ENCODE assay signal across 9 cellular contexts in the genomic region with DNA sequence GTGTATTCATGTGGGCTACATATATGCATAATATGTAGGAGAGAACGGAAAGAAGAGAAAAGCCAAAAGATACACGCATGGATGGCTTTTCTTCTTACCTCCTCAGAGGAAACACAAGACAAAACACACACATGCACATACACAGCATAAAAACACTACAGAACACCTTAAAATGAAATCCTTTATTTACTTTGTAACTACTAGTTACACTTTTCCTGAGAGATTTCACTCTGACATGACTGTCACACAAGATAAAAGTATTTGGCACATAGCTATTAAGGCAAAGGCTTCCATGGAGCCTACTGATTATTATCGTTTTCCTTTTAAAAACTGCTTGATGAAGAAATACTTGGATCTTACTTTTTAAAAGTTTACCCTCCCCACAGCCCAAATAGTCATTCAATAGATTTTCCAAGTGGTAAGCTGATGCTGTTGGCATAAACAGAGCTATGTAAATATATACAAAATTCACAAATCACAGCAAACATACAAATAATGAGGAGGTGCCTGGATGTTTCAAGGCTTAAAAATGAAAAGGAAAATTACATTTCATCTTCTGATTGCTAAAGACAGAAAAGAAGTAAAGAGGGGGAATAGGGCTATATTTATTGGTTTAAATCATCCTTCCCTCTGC. TPM values are rescaled to one million over a fixed set of nuclear protein-coding genes. Genes with fewer than 3 reads are reported as not detected.
DNase-seq lines count a peak whose midpoint lies in the region; ATAC-seq and TF ChIP-seq lines count a peak whose summit lies in the region.
"Had no signal": no experiment of that assay in that cellular context is flagged by ENCODE, and none has a peak within 500 bp of the region (broad histone marks: within the 10 kb centered on the region; RNA-seq: fewer than 3 reads in every experiment).

No MANE protein-coding gene starts in this region.

- no peaks in the 10 kb centered on the region for H3K36me3 ChIP-seq in breast epithelium
- H3K36me3 ChIP-seq in tibial artery: no peaks in the 10 kb centered on the region
- H3K36me3 ChIP-seq in H7 (replicated peaks; ENCODE audit: control insufficient read depth, insufficient read depth, low read length): no peaks in the 10 kb centered on the region

- H3K27me3 Mint-ChIP-seq in MCF 10A (ENCODE audit: insufficient read depth, unreplicated experiment): no peaks in the 10 kb centered on the region
- no peaks in the 10 kb centered on the region for H3K27me3 Mint-ChIP-seq in chondrocyte (ENCODE audit: low read depth)
- H3K27me3 Mint-ChIP-seq in mesothelial cell of epicardium (ENCODE audit: low read depth): no peaks in the 10 kb centered on the region

- H3K4me3 ChIP-seq in breast epithelium (peak overlapping the region; percentile 23 to 79 (median 58)), tibial artery (peak overlapping the region; percentile 71 to 73), H7 (ENCODE audit: insufficient read depth, low read depth, low read length) (no peak overlapping the region)

- H3K9me3 ChIP-seq in breast epithelium (no peaks in the 10 kb centered on the region), tibial artery (no peaks in the 10 kb centered on the region)

- H3K4me1 ChIP-seq in breast epithelium (no peaks in the 10 kb centered on the region), tibial artery (peaks cover 0 to 66% (median 12%) of the 10 kb centered on the region in 4 donors)

- H3K4me1 Mint-ChIP-seq in MCF 10A (ENCODE audit: insufficient read depth, unreplicated experiment) (peaks cover 37% of the 10 kb centered on the region), chondrocyte (ENCODE audit: low read depth) (peaks cover 91% of the 10 kb centered on the region), mesothelial cell of epicardium (peaks cover 90% of the 10 kb centered on the region)

- H3K27ac Mint-ChIP-seq in MCF 10A (ENCODE audit: low read depth, unreplicated experiment): no peak overlapping the region
- H3K27ac Mint-ChIP-seq in chondrocyte (ENCODE audit: unreplicated experiment): peak overlapping the region; percentile 93
- peak overlapping the region; percentile 96 for H3K27ac Mint-ChIP-seq in mesothelial cell of epicardium

- H3K27me3 ChIP-seq in breast epithelium (peaks cover 0 to 44% of the 10 kb centered on the region in 2 donors), tibial artery (no peaks in the 10 kb centered on the region), H7 (ENCODE audit: control insufficient read depth, insufficient read depth, low read length) (peaks cover 66% of the 10 kb centered on the region)

- H3K9me3 Mint-ChIP-seq in MCF 10A (ENCODE audit: unreplicated experiment): no peaks in the 10 kb centered on the region
- no peaks in the 10 kb centered on the region for H3K9me3 Mint-ChIP-seq in chondrocyte (ENCODE audit: low read depth)
- H3K9me3 Mint-ChIP-seq in mesothelial cell of epicardium: no peaks in the 10 kb centered on the region

- ATAC-seq in HG03039 (IDR thresholded peaks at IDR 0.05; ENCODE audit: unreplicated experiment) (no peak), GM19035 (IDR thresholded peaks at IDR 0.05; ENCODE audit: unreplicated experiment) (no peak)

- BruUV-seq in MCF 10A (replicated peaks; lab: Mats Ljungman, UMichigan): no TSS peak

- CTCF ChIA-PET in MCF 10A (lab: Yijun Ruan, JAX): no interaction called here

- POLR2A ChIA-PET in MCF 10A (lab: Yijun Ruan, JAX): interaction anchor here (1.2 kb wide), 1 partner anchor 114 kb away, joined by 3 read pairs; no protein-coding TSS in a partner anchor

- no peak overlapping the region for H3K4me3 Mint-ChIP-seq in MCF 10A (ENCODE audit: unreplicated experiment)
- H3K4me3 Mint-ChIP-seq in chondrocyte (ENCODE audit: unreplicated experiment): peak overlapping the region; percentile 64
- H3K4me3 Mint-ChIP-seq in mesothelial cell of epicardium: peak overlapping the region; percentile 54

- no peak for TF ChIP-seq POLR2A in breast epithelium (IDR thresholded peaks at IDR 0.05)

- peaks cover 21% of the 10 kb centered on the region for H3K36me3 Mint-ChIP-seq in MCF 10A (ENCODE audit: insufficient read depth, unreplicated experiment)
- H3K36me3 Mint-ChIP-seq in chondrocyte (ENCODE audit: low read depth): peaks cover 5% of the 10 kb centered on the region
- no peaks in the 10 kb centered on the region for H3K36me3 Mint-ChIP-seq in mesothelial cell of epicardium

- intact Hi-C loops in breast epithelium (cut with DNase I; ENCODE audit: low total_unique reads) (no loop called here), MCF 10A (cut with micrococcal nuclease) (loop anchor here (10.0 kb wide), 2 partner anchors 323 to 827 kb away; no protein-coding TSS in a partner anchor), tibial artery (cut with DNase I; ENCODE audit: low total_unique reads) (no loop called here)

- peak overlapping the region; percentile 11 to 98 for H3K27ac ChIP-seq in breast epithelium
- H3K27ac ChIP-seq in tibial artery: peak overlapping the region; percentile 97 to 99

- no peak for TF ChIP-seq CTCF in breast epithelium (IDR thresholded peaks at IDR 0.05)
- TF ChIP-seq CTCF in MCF 10A (IDR thresholded peaks at IDR 0.05; ENCODE audit: unreplicated experiment): no peak
- TF ChIP-seq CTCF in chondrocyte (IDR thresholded peaks at IDR 0.05): no peak
- TF ChIP-seq CTCF in mesothelial cell of epicardium (IDR thresholded peaks at IDR 0.05; ENCODE audit: unreplicated experiment): no peak
- TF ChIP-seq CTCF in tibial artery (IDR thresholded peaks at IDR 0.05): no peak

- no peak for DNase-seq in breast epithelium (ENCODE audit: low spot score in 2 of 2)
- DNase-seq in MCF 10A (ENCODE audit: unreplicated experiment): no peak
- DNase-seq in chondrocyte (ENCODE audit: low spot score): no peak
- no peak for DNase-seq in mesothelial cell of epicardium (ENCODE audit: low spot score in 2 of 2, unreplicated experiment in 2 of 2)
- DNase-seq in tibial artery: no peak
- DNase-seq in H7: no peak
- DNase-seq: activated CD4-positive, alpha-beta T cell treated with anti-CD3 and anti-CD28 coated beads for 48 hours had no signal

RNA-seq across cellular contexts. Expression of gene ZEB2, which starts 8.6 kb away (rescaled TPM):
- total RNA-seq in breast epithelium (100 to 1,000 TPM in 1 of 3 donors, 10 to 100 TPM in 2; 53.7 to 225 (median 83.2) TPM), MCF 10A (2022) (28.2 and 39.9 TPM in 2 replicates), chondrocyte (55.5 to 104 TPM (median 95.4 TPM) in 3 replicates), mesothelial cell of epicardium (105 to 111 TPM (median 110 TPM) in 3 replicates)
- 4.9 and 6.3 TPM in 2 replicates for total RNA-seq in H7 (2014; rRNA removed; shearing (Covaris generic))
